25 cellular contexts compared by ENCODE assay signal in the genomic region with DNA sequence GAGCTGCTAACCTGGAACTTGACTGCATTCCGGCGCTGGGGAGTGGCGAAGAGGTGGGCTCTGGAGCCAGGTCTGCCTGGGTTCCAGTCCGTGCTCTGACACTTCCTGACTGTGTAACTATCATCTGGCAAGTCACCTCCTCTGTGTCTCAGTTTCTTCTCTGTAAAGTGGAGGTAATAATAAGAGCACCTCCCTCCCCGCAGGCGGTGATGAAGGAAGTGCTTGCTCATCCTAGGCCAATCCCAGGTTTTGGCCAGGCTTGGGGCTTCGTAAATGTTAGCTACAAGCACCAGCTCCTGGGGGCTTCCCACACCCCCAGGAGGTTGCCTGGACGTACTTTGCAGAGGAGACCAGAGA. TPM values are rescaled to one million over a fixed set of nuclear protein-coding genes. Genes with fewer than 3 reads are reported as not detected.
DNase-seq lines count a peak whose midpoint lies in the region; ATAC-seq, FAIRE-seq and TF ChIP-seq lines count a peak whose summit lies in the region.
"Had no signal": no experiment of that assay in that cellular context is flagged by ENCODE, and none has a peak within 500 bp of the region (broad histone marks: within the 10 kb centered on the region; RNA-seq: fewer than 3 reads in every experiment).

No MANE protein-coding gene starts in this region.

- H3K4me3 ChIP-seq in SK-N-SH (ENCODE audit: low read depth in 2 of 2, low read length in 1 of 2) = no peak overlapping the region
- H3K4me3 ChIP-seq in K562 = no peak overlapping the region
- H3K4me3 ChIP-seq in stomach smooth muscle (ENCODE audit: low read length in 2 of 2) = peak overlapping the region in 1 of 2 donors; percentile 35
- H3K4me3 ChIP-seq: dorsolateral prefrontal cortex, thyroid gland had no signal

- no peak for TF ChIP-seq EP300 in SK-N-SH (IDR thresholded peaks at IDR 0.05; ENCODE audit: borderline replicate concordance in 1 of 2, low read depth in 1 of 2, low read length in 1 of 2)
- no peak for TF ChIP-seq EP300 in K562 (IDR thresholded peaks at IDR 0.05; ENCODE audit: low read length)

- H3K27ac Mint-ChIP-seq in mesothelial cell of epicardium = peak overlapping the region; percentile 61
- H3K27ac Mint-ChIP-seq: activated naive CD8-positive, alpha-beta T cell treated with anti-CD3 and anti-CD28 coated beads, Interleukin-2, amount 10 ng/mL, durations not matched to agents 7 days and 5 days; stimulated activated naive CD8-positive, alpha-beta T cell treated with anti-CD3 and anti-CD28 coated beads, Interleukin-15, Interleukin-2, amounts not matched to agents 100 ng/mL and 50 ng/mL, for 24 hours; T-helper 1 cell treated with Interleukin-12 subunit alpha and Interleukin-12 subunit beta and Interleukin-4 antibody, amounts not matched to agents 30 μg/mL and 1 μg/mL, for 36 hours had no signal

- in situ Hi-C loops in K562 (cut with MboI) = no loop called here

- DNase-seq in SK-N-SH (no peak), K562 (ENCODE audit: extremely low read depth in 1 of 4, low spot score in 3 of 4) (no peak), mesothelial cell of epicardium (ENCODE audit: low spot score in 2 of 2, unreplicated experiment in 2 of 2) (no peak), erythroblast (lab: John Stamatoyannopoulos, UW) (no peak), DMS153 treated with DMSO at 0.1 percent for 48 hours (lab: John Stamatoyannopoulos, UW; ENCODE audit: unreplicated experiment) (no peak), NCI-H774 (lab: John Stamatoyannopoulos, UW) (no peak)
- DNase-seq: activated CD4-positive, alpha-beta T cell treated with anti-CD3 and anti-CD28 coated beads for 1 hour; activated effector memory CD4-positive, alpha-beta T cell treated with Interleukin-2 at 50 U/mL for 16 hours; activated naive CD8-positive, alpha-beta T cell treated with anti-CD3 and anti-CD28 coated beads, Interleukin-2, amount 10 ng/mL, durations not matched to agents 7 days and 5 days; AML-193; DMS79 treated with DMSO at 0.1 percent for 48 hours; dorsolateral prefrontal cortex; NCI-H1417 treated with DMSO at 0.1 percent for 48 hours; NCI-H2081 treated with DMSO at 0.1 percent for 48 hours; NCI-H226; stimulated activated CD4-positive, alpha-beta T cell treated with anti-CD3 and anti-CD28 coated beads, Interleukin-15, amount 100 ng/mL, for 24 hours; thyroid gland had no signal

- TF ChIP-seq CTCF in SK-N-SH (IDR thresholded peaks at IDR 0.05) = no peak
- TF ChIP-seq CTCF in K562 (IDR thresholded peaks at IDR 0.05 in 2 of 3, conservative IDR thresholded peaks at IDR 0.05 in 1 of 3; ENCODE audit: insufficient read depth in 2 of 3, low read depth in 1 of 3, low read length in 3 of 3) = no peak
- no peak for TF ChIP-seq CTCF in mesothelial cell of epicardium (IDR thresholded peaks at IDR 0.05; ENCODE audit: unreplicated experiment)

- no peak overlapping the region for H3K9ac ChIP-seq in SK-N-SH
- peak overlapping the region in 1 of 2 experiments; percentile 72; a peak in 2 of 4 replicates for H3K9ac ChIP-seq in K562 (ENCODE audit: insufficient read depth in 1 of 2, low read depth in 2 of 2, low read length in 2 of 2)
- no peak overlapping the region for H3K9ac ChIP-seq in stomach smooth muscle (ENCODE audit: low read length in 2 of 2)
- H3K9ac ChIP-seq: KMS-11 had no signal

- H3K9me1 ChIP-seq in K562 (ENCODE audit: control insufficient read depth, insufficient read depth, low read length) = no peaks in the 10 kb centered on the region

- H3K4me2 ChIP-seq in SK-N-SH = no peak overlapping the region
- no peak overlapping the region; the same call in 1 of the 2 replicates for H3K4me2 ChIP-seq in K562 (ENCODE audit: insufficient read depth, low read length)
- H3K4me2 ChIP-seq: KMS-11 had no signal

- peak overlapping the region; percentile 28 for H3K4me3 Mint-ChIP-seq in mesothelial cell of epicardium
- H3K4me3 Mint-ChIP-seq: activated naive CD8-positive, alpha-beta T cell treated with anti-CD3 and anti-CD28 coated beads, Interleukin-2, amount 10 ng/mL, durations not matched to agents 7 days and 5 days; nephron progenitor cell; stimulated activated naive CD8-positive, alpha-beta T cell treated with anti-CD3 and anti-CD28 coated beads, Interleukin-15, Interleukin-2, amounts not matched to agents 100 ng/mL and 50 ng/mL, for 24 hours; T-helper 1 cell treated with Interleukin-12 subunit alpha and Interleukin-12 subunit beta and Interleukin-4 antibody, amounts not matched to agents 30 μg/mL and 1 μg/mL, for 36 hours had no signal

- TF ChIP-seq RAD21 in SK-N-SH (IDR thresholded peaks at IDR 0.05; ENCODE audit: low read length) = no peak
- TF ChIP-seq RAD21 in K562 (CRISPR knock-in tag; conservative IDR thresholded peaks at IDR 0.05 in 1 of 2, IDR thresholded peaks at IDR 0.05 in 1 of 2) = no peak

- H3K79me2 ChIP-seq in SK-N-SH (ENCODE audit: insufficient read depth) = no peaks in the 10 kb centered on the region
- H3K79me2 ChIP-seq in K562 (ENCODE audit: control insufficient read depth, insufficient read depth, low read length) = no peaks in the 10 kb centered on the region; the same call in 2 of the 3 replicates

- BruUV-seq in K562 (replicated peaks; lab: Mats Ljungman, UMichigan) = no TSS peak

- intact Hi-C loops in K562 (cut with micrococcal nuclease) = no loop called here

- H2AFZ ChIP-seq in SK-N-SH (ENCODE audit: low read depth) (peak overlapping the region; percentile 51; the same call in 1 of the 2 replicates), K562 (ENCODE audit: low read depth, low read length) (peak overlapping the region; percentile 71)

- no peaks in the 10 kb centered on the region for H3K27me3 ChIP-seq in SK-N-SH (ENCODE audit: insufficient read depth)
- no peaks in the 10 kb centered on the region for H3K27me3 ChIP-seq in K562 (ENCODE audit: control insufficient read depth in 2 of 2, insufficient read depth in 2 of 2, low read length in 2 of 2)
- no peaks in the 10 kb centered on the region for H3K27me3 ChIP-seq in stomach smooth muscle (ENCODE audit: control insufficient read depth in 1 of 2, insufficient read depth in 2 of 2, low read length in 2 of 2)
- H3K27me3 ChIP-seq: dorsolateral prefrontal cortex, thyroid gland had no signal

- no peaks in the 10 kb centered on the region for H3K36me3 Mint-ChIP-seq in mesothelial cell of epicardium
- H3K36me3 Mint-ChIP-seq: activated naive CD8-positive, alpha-beta T cell treated with anti-CD3 and anti-CD28 coated beads, Interleukin-2, amount 10 ng/mL, durations not matched to agents 7 days and 5 days had no signal

- H3K4me1 ChIP-seq in SK-N-SH (ENCODE audit: control insufficient read depth in 1 of 2, insufficient read depth in 2 of 2, low read depth in 1 of 2, low read length in 1 of 2) = peaks cover 0 to 39% of the 10 kb centered on the region in 2 experiments; a peak in 1 of 4 replicates
- peaks cover 39 to 40% of the 10 kb centered on the region in 2 experiments for H3K4me1 ChIP-seq in K562 (replicated peaks in 1 of 2; ENCODE audit: control insufficient read depth in 2 of 2, insufficient read depth in 2 of 2, low read length in 2 of 2)
- H3K4me1 ChIP-seq in stomach smooth muscle (ENCODE audit: control insufficient read depth, insufficient read depth, low read length) = peaks cover 15% of the 10 kb centered on the region

- POLR2A ChIA-PET in SK-N-SH (lab: Yijun Ruan, JAX) = interaction anchor here (0.6 to 2.2 kb wide), 7 partner anchors 19 to 40 kb away, joined by 3 to 13 read pairs (median 5); a partner anchor contains a TSS
- POLR2A ChIA-PET in K562 (lab: Yijun Ruan, JAX) = interaction anchor here (1.6 to 1.9 kb wide), 2 partner anchors 14 to 27 kb away, joined by 4 to 5 read pairs; no protein-coding TSS in a partner anchor

- H3F3A ChIP-seq in SK-N-SH (replicated peaks; ENCODE audit: insufficient read depth) = no peaks in the 10 kb centered on the region

- H3K36me3 ChIP-seq in SK-N-SH (replicated peaks in 1 of 2; ENCODE audit: control insufficient read depth in 1 of 2, insufficient read depth in 2 of 2, low read length in 1 of 2) (no peaks in the 10 kb centered on the region), K562 (ENCODE audit: control insufficient read depth, insufficient read depth, low read length) (no peaks in the 10 kb centered on the region), stomach smooth muscle (ENCODE audit: control insufficient read depth in 2 of 2, insufficient read depth in 2 of 2, low read length in 2 of 2) (no peaks in the 10 kb centered on the region)
- H3K36me3 ChIP-seq: thyroid gland had no signal

- FAIRE-seq in K562 (lab: Jason Lieb, UNC) = peak; percentile 6
- FAIRE-seq: kidney, TTC549 had no signal

- no peaks in the 10 kb centered on the region for H3K27me3 Mint-ChIP-seq in mesothelial cell of epicardium (ENCODE audit: low read depth)

- H3K27ac ChIP-seq in SK-N-SH (ENCODE audit: low read depth in 2 of 2, low read length in 1 of 2) = peak overlapping the region in 1 of 2 experiments; percentile 86; a peak in 2 of 4 replicates
- no peak overlapping the region for H3K27ac ChIP-seq in K562 (ENCODE audit: extremely low read depth, low read depth, low read length)
- H3K27ac ChIP-seq in stomach smooth muscle (ENCODE audit: low read length) = peak overlapping the region; percentile 71
- H3K27ac ChIP-seq: dorsolateral prefrontal cortex, KMS-11 had no signal

- peaks cover 28% of the 10 kb centered on the region for H3K4me1 Mint-ChIP-seq in mesothelial cell of epicardium

- 91% methylated on average over 4 of the region's 8 CpGs for WGBS in SK-N-SH (ENCODE audit: low lambda C conversion rate)
- 83% methylated on average over 7 of the region's 8 CpGs for WGBS in K562 (ENCODE audit: insufficient coverage, low coverage, missing lambda C conversion rate)

- H3K9me3 Mint-ChIP-seq in mesothelial cell of epicardium = no peaks in the 10 kb centered on the region
- H3K9me3 Mint-ChIP-seq: activated naive CD8-positive, alpha-beta T cell treated with anti-CD3 and anti-CD28 coated beads, Interleukin-2, amount 10 ng/mL, durations not matched to agents 7 days and 5 days; nephron progenitor cell; stimulated activated naive CD8-positive, alpha-beta T cell treated with anti-CD3 and anti-CD28 coated beads, Interleukin-15, Interleukin-2, amounts not matched to agents 100 ng/mL and 50 ng/mL, for 24 hours; T-helper 1 cell treated with Interleukin-12 subunit alpha and Interleukin-12 subunit beta and Interleukin-4 antibody, amounts not matched to agents 30 μg/mL and 1 μg/mL, for 36 hours had no signal

- H4K20me1 ChIP-seq in SK-N-SH (ENCODE audit: insufficient read depth) = no peaks in the 10 kb centered on the region
- H4K20me1 ChIP-seq in K562 (replicated peaks; ENCODE audit: control insufficient read depth, insufficient read depth, low read length) = no peaks in the 10 kb centered on the region

- no peaks in the 10 kb centered on the region for H3K9me2 ChIP-seq in SK-N-SH

- ATAC-seq in SK-N-SH treated with all-trans-retinoic acid at 6 μM for 48 hours = no peak; the same call in 1 of the 3 replicates
- no peak for ATAC-seq in K562

- H3K9me3 ChIP-seq in SK-N-SH (no peaks in the 10 kb centered on the region), K562 (replicated peaks; ENCODE audit: control insufficient read depth, insufficient read depth, low read depth, low read length) (no peaks in the 10 kb centered on the region), stomach smooth muscle (ENCODE audit: control insufficient read depth in 2 of 2, low read length in 2 of 2) (no peaks in the 10 kb centered on the region)
- H3K9me3 ChIP-seq: thyroid gland had no signal

- TF ChIP-seq POLR2A in K562 (conservative IDR thresholded peaks at IDR 0.05) = no peak
- no peak for TF ChIP-seq POLR2A in erythroblast (IDR thresholded peaks at IDR 0.05; ENCODE audit: low read length)

- CTCF ChIA-PET in SK-N-SH (lab: Yijun Ruan, JAX) = interaction anchor here (1.1 to 5.9 kb wide), 6 partner anchors 17 to 69 kb away, joined by 3 to 38 read pairs (median 7); no protein-coding TSS in a partner anchor
- CTCF ChIA-PET in K562 (lab: Yijun Ruan, JAX; ENCODE audit: low intra/inter-chr PET ratio) = no interaction called here

RNA-seq across cellular contexts. Expression of a gene that starts 32.8 kb away (rescaled TPM):
- polyA plus RNA-seq in SK-N-SH (2012; rRNA removed) (3.7 and 6.2 TPM in 2 replicates), K562 (2011; rRNA removed) (1.6 and 7.1 TPM in 2 replicates), K562 (2014; fragmentation: Illumina TruSeq; extraction: Trizol) (11.6 and 12.3 TPM in 2 replicates), K562 (2014; fragmentation: Nextera tagmentation; extraction: Ambion mirVana) (under 1 TPM; 0.32 to 0.80 TPM), K562 (2014; rRNA removed) (3.1 and 6.4 TPM in 2 replicates)
- polyA plus RNA-seq in SK-N-SH (2012; cell fraction: cytosol; rRNA removed) = 2.2 and 3.9 TPM in 2 replicates
- polyA plus RNA-seq in SK-N-SH (2012; cell fraction: nucleus; rRNA removed) = 5.6 and 5.7 TPM in 2 replicates
- 4.4 and 12.8 TPM in 2 replicates for total RNA-seq in K562 (2011; cell fraction: chromatin; rRNA removed; ENCODE audit: low replicate concordance)
- total RNA-seq in K562 (2011; cell fraction: nucleolus; rRNA removed) = 12.4 and 15.3 TPM in 2 replicates
- 9.8 and 10.2 TPM in 2 replicates for total RNA-seq in K562 (2011; cell fraction: nucleoplasm; rRNA removed)
- total RNA-seq in K562 (2014; rRNA removed) (1.7 and 7.3 TPM in 2 replicates), K562 (2014; rRNA removed; fragmentation: Illumina TruSeq; extraction: Trizol) (1.1 and 2.0 TPM in 2 replicates), K562 (2015; rRNA removed; fragmentation: Illumina TruSeq; extraction: Trizol) (2.4 TPM in 2 replicates), K562 (2021) (10.7 and 13.4 TPM in 2 replicates), mesothelial cell of epicardium (8.5 to 9.7 TPM (median 8.9 TPM) in 3 replicates)
- polyA plus RNA-seq in K562 (2011; cell fraction: cytosol; rRNA removed) = 2.3 and 3.2 TPM in 2 replicates
- polyA plus RNA-seq in K562 (2011; cell fraction: nucleus; rRNA removed) = 10.9 and 15.0 TPM in 2 replicates
- 9.7 and 21.7 TPM in 2 replicates for polyA plus RNA-seq in K562 (2012)
- 1.2 and 1.4 TPM in 2 replicates for polyA minus RNA-seq in K562 (2011; rRNA and poly(A)+ RNA removed)
- polyA minus RNA-seq in K562 (2011; cell fraction: cytosol; rRNA and poly(A)+ RNA removed) = 3.7 and 4.9 TPM in 2 replicates
- 6.7 and 14.1 TPM in 2 replicates for polyA minus RNA-seq in K562 (2011; cell fraction: nucleus; rRNA and poly(A)+ RNA removed)
